Comparison of ENCODE assay signal across 1 cellular context in genomic region chr3:23051240-23052140, GRCh38.
TF ChIP-seq lines count a peak whose summit lies in the region.

No MANE protein-coding gene starts in this region.

TF ChIP-seq in GM12878, 131 proteins besides CTCF, POLR2A, EP300 and RAD21 (continued from another document):
- no peak for TF ChIP-seq CHD2 (IDR thresholded peaks at IDR 0.05; ENCODE audit: borderline replicate concordance, low read depth, low read length)
